In genomic region chr3:127071597-127072001, GRCh38 we compare ENCODE assay signal across 1 cellular context.
TF ChIP-seq lines count a peak whose summit lies in the region.

No MANE protein-coding gene starts in this region.

TF ChIP-seq in HepG2, 621 proteins besides CTCF, POLR2A, EP300 and RAD21 (continued from another document):
- TF ChIP-seq HNRNPK (IDR thresholded peaks at IDR 0.05; ENCODE audit: low read depth, low read length, poor library complexity, severe bottlenecking), result no peak
- no peak for TF ChIP-seq ZNF550 (CRISPR knock-in tag; IDR thresholded peaks at IDR 0.05; ENCODE audit: borderline replicate concordance)
- no peak for TF ChIP-seq ZBTB39 (CRISPR knock-in tag; IDR thresholded peaks at IDR 0.05)
- no peak for TF ChIP-seq GZF1 (CRISPR knock-in tag; IDR thresholded peaks at IDR 0.05)
TF ChIP-seq in HepG2: peak in this region for 0.
